ENCODE assay signal across 8 cellular contexts in the genomic region with DNA sequence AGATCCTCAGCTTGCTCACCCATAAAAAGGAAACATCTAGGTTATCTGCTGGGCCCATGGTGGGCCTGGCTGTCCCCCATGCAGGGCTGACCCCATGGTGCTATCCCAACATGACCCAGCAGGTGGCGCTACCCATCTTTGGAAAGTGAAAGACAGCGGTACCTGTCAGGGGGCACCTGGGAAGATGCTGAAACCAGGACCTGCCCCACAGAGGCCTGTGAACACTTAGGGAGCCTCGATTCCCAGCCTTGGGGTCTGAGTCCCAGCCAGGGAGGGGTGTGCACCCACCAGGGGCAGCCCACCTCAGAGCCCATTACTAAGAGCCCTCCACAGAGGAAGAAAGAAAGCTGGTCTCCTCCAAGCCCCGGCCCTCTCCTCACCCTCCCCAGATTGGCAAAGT. TPM values are rescaled to one million over a fixed set of nuclear protein-coding genes. Genes with fewer than 3 reads are reported as not detected.
DNase-seq lines count a peak whose midpoint lies in the region; ATAC-seq, FAIRE-seq and TF ChIP-seq lines count a peak whose summit lies in the region.

No MANE protein-coding gene starts in this region.

- FAIRE-seq in HepG2 (lab: Jason Lieb, UNC) = peak; percentile 37

- H3K27me3 ChIP-seq in mammary epithelial cell (ENCODE audit: insufficient read depth, low read length) (no peaks in the 10 kb centered on the region), HepG2 (ENCODE audit: control insufficient read depth in 1 of 2, insufficient read depth in 2 of 2, low read length in 2 of 2) (no peaks in the 10 kb centered on the region)

- H2AFZ ChIP-seq in mammary epithelial cell (ENCODE audit: low read depth, low read length) = no peak overlapping the region
- H2AFZ ChIP-seq in HepG2 (ENCODE audit: low read length) = no peak overlapping the region

- H3K4me1 ChIP-seq in mammary epithelial cell (ENCODE audit: insufficient read depth, low read length) (peaks cover 30% of the 10 kb centered on the region), HepG2 (ENCODE audit: insufficient read depth, low read length) (no peaks in the 10 kb centered on the region)

- H3K9ac ChIP-seq in mammary epithelial cell (ENCODE audit: insufficient read depth, low read length) = peak overlapping the region; percentile 18
- H3K9ac ChIP-seq in HepG2 (ENCODE audit: insufficient read depth, low read depth, low read length) = no peak overlapping the region

- TF ChIP-seq RAD21 in HepG2 (CRISPR knock-in tag; IDR thresholded peaks at IDR 0.05) = peak; percentile 68

- 0% methylated on average over 2 of the region's 4 CpGs for WGBS in mammary epithelial cell (ENCODE audit: low coverage, missing lambda C conversion rate)
- 50% methylated on average over 2 of the region's 4 CpGs for WGBS in HepG2 (ENCODE audit: low lambda C conversion rate)

- BruUV-seq in mammary epithelial cell (replicated peaks; lab: Mats Ljungman, UMichigan) (no TSS peak), HepG2 (replicated peaks; lab: Mats Ljungman, UMichigan) (no TSS peak)

- dilution Hi-C loops in mammary epithelial cell (cut with HindIII; ENCODE audit: low sequenced_read_pairs) = no loop called here

- TF ChIP-seq EP300 in HepG2 (IDR thresholded peaks at IDR 0.05; ENCODE audit: low read depth in 2 of 2, low read length in 2 of 2) (no peak), HepG2 (CRISPR knock-in tag; IDR thresholded peaks at IDR 0.05; ENCODE audit: borderline replicate concordance) (no peak)

- H3K79me2 ChIP-seq in mammary epithelial cell (ENCODE audit: insufficient read depth, low read length) (peaks cover 59% of the 10 kb centered on the region), HepG2 (ENCODE audit: insufficient read depth, low read length) (no peaks in the 10 kb centered on the region)

- peak; percentile 89 for ATAC-seq in HepG2

- H3K4me3 ChIP-seq in WI38 (ENCODE audit: low read depth, low read length) = no peak overlapping the region
- no peak overlapping the region for H3K4me3 ChIP-seq in mammary epithelial cell (replicated peaks in 1 of 3; ENCODE audit: insufficient read depth in 1 of 3, low read depth in 2 of 3, low read length in 3 of 3)
- H3K4me3 ChIP-seq in HepG2 (replicated peaks in 1 of 3; ENCODE audit: insufficient read depth in 1 of 3, low read depth in 2 of 3, low read length in 3 of 3) = no peak overlapping the region

- peaks cover 45% of the 10 kb centered on the region for H3K36me3 ChIP-seq in mammary epithelial cell (ENCODE audit: insufficient read depth, low read length)
- H3K36me3 ChIP-seq in HepG2 (replicated peaks in 1 of 2; ENCODE audit: control insufficient read depth in 1 of 2, insufficient read depth in 2 of 2, low read length in 2 of 2) = peaks cover 43 to 87% of the 10 kb centered on the region in 2 experiments

- TF ChIP-seq POLR2A in HepG2 (IDR thresholded peaks at IDR 0.05; ENCODE audit: insufficient read depth in 1 of 2, low read depth in 2 of 2, low read length in 2 of 2) = no peak

- intact Hi-C loops in mammary epithelial cell (cut with micrococcal nuclease) = loop anchor here (1.0 kb wide), 2 partner anchors 49 to 74 kb away; no protein-coding TSS in a partner anchor
- intact Hi-C loops in HepG2 (cut with micrococcal nuclease; ENCODE audit: unreplicated experiment) = loop anchor here (1.0 kb wide), 1 partner anchor 74 kb away; no protein-coding TSS in a partner anchor

- H3K9me3 ChIP-seq in mammary epithelial cell (replicated peaks; ENCODE audit: insufficient read depth, low read length) (no peaks in the 10 kb centered on the region), HepG2 (ENCODE audit: low read length) (no peaks in the 10 kb centered on the region)

- TF ChIP-seq CTCF in WI38 (IDR thresholded peaks at IDR 0.05; ENCODE audit: low read depth, low read length) (peak; percentile 97), mammary epithelial cell (conservative IDR thresholded peaks at IDR 0.05 in 1 of 2, IDR thresholded peaks at IDR 0.05 in 1 of 2; ENCODE audit: extremely low read depth in 1 of 2, insufficient read depth in 1 of 2, low read depth in 1 of 2, low read length in 2 of 2) (peak; percentile 83 to 96), HepG2 (CRISPR knock-in tag; IDR thresholded peaks at IDR 0.05) (peak; percentile 91)

- DNase-seq in NCI-H1417 (lab: John Stamatoyannopoulos, UW) = peak; percentile 49 to 75 (median 50)
- DNase-seq in NCI-H1417 treated with DMSO at 0.1 percent for 48 hours (lab: John Stamatoyannopoulos, UW) = no peak
- DNase-seq in KG1 (lab: John Stamatoyannopoulos, UW) = peak; percentile 8
- DNase-seq in mammary epithelial cell = peak; percentile 46
- DNase-seq in HepG2 (ENCODE audit: low spot score) = peak; percentile 47
- DNase-seq in stimulated activated CD8-positive, alpha-beta memory T cell treated with anti-CD3 and anti-CD28 coated beads, Interleukin-12 subunit alpha, Interleukin-12 subunit beta, amount 100 ng/mL, for 1 hour (ENCODE audit: low read depth) = peak; percentile 78
- no peak for DNase-seq in kidney glomerular epithelial cell (lab: John Stamatoyannopoulos, UW)

- CTCF ChIA-PET in mammary epithelial cell (lab: Charles Lee; ENCODE audit: low non-redundant PET) = interaction anchor here (0.7 kb wide), 1 partner anchor 13 kb away, joined by 4 read pairs; no protein-coding TSS in a partner anchor
- CTCF ChIA-PET in HepG2 (lab: Yijun Ruan, JAX; ENCODE audit: low intra/inter-chr PET ratio, low total read pairs) = interaction anchor here (2.5 kb wide), 1 partner anchor 74 kb away, joined by 41 read pairs; no protein-coding TSS in a partner anchor

- no peaks in the 10 kb centered on the region for H4K20me1 ChIP-seq in mammary epithelial cell (ENCODE audit: insufficient read depth, low read length)
- H4K20me1 ChIP-seq in HepG2 (ENCODE audit: insufficient read depth, low read length) = no peaks in the 10 kb centered on the region; the same call in 1 of the 2 replicates

- H3K27ac ChIP-seq in mammary epithelial cell (ENCODE audit: insufficient read depth, low read depth, low read length) (peak overlapping the region; percentile 29), HepG2 (ENCODE audit: extremely low read length, insufficient read depth, low read length) (no peak overlapping the region)

- POLR2A ChIA-PET in HepG2 (lab: Yijun Ruan, JAX) = no interaction called here

- in situ Hi-C loops in mammary epithelial cell (cut with MboI; ENCODE audit: low sequenced_read_pairs in 2 of 2) (loop anchor here (5.0 kb wide), 2 partner anchors 66 to 71 kb away; no protein-coding TSS in a partner anchor), HepG2 (cut with HindIII; ENCODE audit: extremely low pct_ligation_motif_present, low pct_unique_long_range_greater_than_20kb) (loop anchor here (5.0 kb wide), 1 partner anchor 71 kb away; no protein-coding TSS in a partner anchor)

- no peak overlapping the region for H3K4me2 ChIP-seq in mammary epithelial cell (ENCODE audit: insufficient read depth, low read depth, low read length)
- H3K4me2 ChIP-seq in HepG2 (ENCODE audit: low read depth, low read length) = no peak overlapping the region

RNA-seq across cellular contexts. Expression of a gene that starts 46.6 kb away (rescaled TPM):
- total RNA-seq in mammary epithelial cell (10 to 100 TPM; 13.4 to 25.0 TPM), HepG2 (2016; rRNA removed; fragmentation: Illumina TruSeq; extraction: Trizol) (14.1 and 15.1 TPM in 2 replicates)
- polyA plus RNA-seq in mammary epithelial cell (25.2 TPM), HepG2 (2011; rRNA removed) (9.9 and 11.2 TPM in 2 replicates)
- 48.0 TPM for polyA minus RNA-seq in mammary epithelial cell
- total RNA-seq in HepG2 (2016; cell fraction: cytosol; rRNA removed; fragmentation: Illumina TruSeq; extraction: Trizol; ENCODE audit: low read depth) = 0.91 and 1.3 TPM in 2 replicates
- 12.9 and 15.9 TPM in 2 replicates for total RNA-seq in HepG2 (2016; cell fraction: insoluble cytoplasmic fraction; rRNA removed; fragmentation: Illumina TruSeq; extraction: Trizol)
- total RNA-seq in HepG2 (2016; cell fraction: membrane; rRNA removed; fragmentation: Illumina TruSeq; extraction: Trizol) = 4.6 and 5.0 TPM in 2 replicates
- total RNA-seq in HepG2 (2016; cell fraction: nucleus; rRNA removed; fragmentation: Illumina TruSeq; extraction: Trizol) = 6.5 and 8.3 TPM in 2 replicates
- polyA plus RNA-seq in HepG2 (2011; cell fraction: cytosol; rRNA removed) = 10.8 and 11.0 TPM in 2 replicates
- polyA plus RNA-seq in HepG2 (2011; cell fraction: nucleus; rRNA removed) = 17.2 and 18.8 TPM in 2 replicates
- polyA plus RNA-seq in HepG2 (2012) = 5.3 and 5.7 TPM in 2 replicates
- 0.66 and 1.2 TPM in 2 replicates for polyA plus RNA-seq in HepG2 (2016; cell fraction: cytosol; fragmentation: Illumina TruSeq; extraction: Trizol; ENCODE audit: low read depth)
- 16.3 and 16.9 TPM in 2 replicates for polyA plus RNA-seq in HepG2 (2016; cell fraction: insoluble cytoplasmic fraction; fragmentation: Illumina TruSeq; extraction: Trizol; ENCODE audit: low read depth)
- 2.2 and 3.4 TPM in 2 replicates for polyA plus RNA-seq in HepG2 (2016; cell fraction: membrane; fragmentation: Illumina TruSeq; extraction: Trizol; ENCODE audit: low read depth)
- polyA plus RNA-seq in HepG2 (2016; cell fraction: nucleus; fragmentation: Illumina TruSeq; extraction: Trizol; ENCODE audit: insufficient read depth, low read depth) = 12.6 and 15.6 TPM in 2 replicates
- 61.7 and 67.2 TPM in 2 replicates for polyA minus RNA-seq in HepG2 (2011; rRNA and poly(A)+ RNA removed; ENCODE audit: low replicate concordance)
- polyA minus RNA-seq in HepG2 (2011; cell fraction: cytosol; rRNA and poly(A)+ RNA removed) = 6.2 and 7.6 TPM in 2 replicates
- polyA minus RNA-seq in HepG2 (2011; cell fraction: nucleus; rRNA and poly(A)+ RNA removed) = 9.8 and 10.4 TPM in 2 replicates

RNA-seq across cellular contexts. Expression of a gene that starts 48.1 kb away (rescaled TPM):
- 10 to 100 TPM; 57.6 to 98.9 TPM for total RNA-seq in mammary epithelial cell
- polyA plus RNA-seq in mammary epithelial cell = 15.2 TPM
- polyA minus RNA-seq in mammary epithelial cell = 26.5 TPM
- total RNA-seq in HepG2 (2016; rRNA removed; fragmentation: Illumina TruSeq; extraction: Trizol) = 17.4 and 18.3 TPM in 2 replicates
- 2.2 and 2.6 TPM in 2 replicates for total RNA-seq in HepG2 (2016; cell fraction: cytosol; rRNA removed; fragmentation: Illumina TruSeq; extraction: Trizol; ENCODE audit: low read depth)
- 17.1 and 17.9 TPM in 2 replicates for total RNA-seq in HepG2 (2016; cell fraction: insoluble cytoplasmic fraction; rRNA removed; fragmentation: Illumina TruSeq; extraction: Trizol)
- total RNA-seq in HepG2 (2016; cell fraction: membrane; rRNA removed; fragmentation: Illumina TruSeq; extraction: Trizol) = 7.5 and 8.2 TPM in 2 replicates
- 15.1 and 18.6 TPM in 2 replicates for total RNA-seq in HepG2 (2016; cell fraction: nucleus; rRNA removed; fragmentation: Illumina TruSeq; extraction: Trizol)
- 5.1 and 6.3 TPM in 2 replicates for polyA plus RNA-seq in HepG2 (2011; rRNA removed)
- 5.7 and 6.0 TPM in 2 replicates for polyA plus RNA-seq in HepG2 (2011; cell fraction: cytosol; rRNA removed)
- polyA plus RNA-seq in HepG2 (2011; cell fraction: nucleus; rRNA removed) = 9.9 and 11.3 TPM in 2 replicates
- polyA plus RNA-seq in HepG2 (2012) = 9.8 and 11.5 TPM in 2 replicates
- polyA plus RNA-seq in HepG2 (2016; cell fraction: cytosol; fragmentation: Illumina TruSeq; extraction: Trizol; ENCODE audit: low read depth) = 1.1 TPM in 2 replicates
- 15.2 and 16.4 TPM in 2 replicates for polyA plus RNA-seq in HepG2 (2016; cell fraction: insoluble cytoplasmic fraction; fragmentation: Illumina TruSeq; extraction: Trizol; ENCODE audit: low read depth)
- polyA plus RNA-seq in HepG2 (2016; cell fraction: membrane; fragmentation: Illumina TruSeq; extraction: Trizol; ENCODE audit: low read depth) = 3.5 and 4.1 TPM in 2 replicates
- 17.8 and 17.9 TPM in 2 replicates for polyA plus RNA-seq in HepG2 (2016; cell fraction: nucleus; fragmentation: Illumina TruSeq; extraction: Trizol; ENCODE audit: insufficient read depth, low read depth)
- polyA minus RNA-seq in HepG2 (2011; rRNA and poly(A)+ RNA removed; ENCODE audit: low replicate concordance) = 10.1 and 10.5 TPM in 2 replicates
- polyA minus RNA-seq in HepG2 (2011; cell fraction: cytosol; rRNA and poly(A)+ RNA removed) = 6.4 and 6.6 TPM in 2 replicates
- polyA minus RNA-seq in HepG2 (2011; cell fraction: nucleus; rRNA and poly(A)+ RNA removed) = 8.7 and 9.5 TPM in 2 replicates

Comparison
In these comparisons a context has a peak if more than half of its experiments do, and no peak if none do; other contexts are left out.
1. DNase-seq: peak in NCI-H1417 (3 of 3), KG1 (single experiment), mammary epithelial cell (single experiment), HepG2 (single experiment) and stimulated activated CD8-positive, alpha-beta memory T cell treated with anti-CD3 and anti-CD28 coated beads, Interleukin-12 subunit alpha, Interleukin-12 subunit beta, amount 100 ng/mL, for 1 hour (single experiment); none in NCI-H1417 treated with DMSO at 0.1 percent for 48 hours (single experiment) and kidney glomerular epithelial cell (single experiment).
2. Peak in every context shown above with its lines, with median percentiles within 50 percentile points of each other: CTCF ChIP-seq.